ENCODE assay signal across 16 cellular contexts in genomic region chr13:99389520-99390304, GRCh38.
DNase-seq lines count a peak whose midpoint lies in the region; ATAC-seq and TF ChIP-seq lines count a peak whose summit lies in the region.
"Had no signal": no experiment of that assay in that cellular context is flagged by ENCODE, and none has a peak within 500 bp of the region (broad histone marks: within the 10 kb centered on the region; RNA-seq: fewer than 3 reads in every experiment).

No MANE protein-coding gene starts in this region.

- H3K27me3 ChIP-seq in CD4-positive, CD25-positive, alpha-beta regulatory T cell (ENCODE audit: control insufficient read depth, insufficient read depth, low read length): no peaks in the 10 kb centered on the region
- H3K27me3 ChIP-seq in foreskin keratinocyte: no peaks in the 10 kb centered on the region
- H3K27me3 ChIP-seq: dorsolateral prefrontal cortex, stomach, upper lobe of right lung had no signal

- H3K4me1 Mint-ChIP-seq in activated CD4-positive, alpha-beta T cell treated with anti-CD3 and anti-CD28 coated beads, Interleukin-2, amount 10 ng/mL, durations not matched to agents 24 days and 14 days: peaks cover 23% of the 10 kb centered on the region
- H3K4me1 Mint-ChIP-seq in activated CD4-positive, alpha-beta T cell treated with anti-CD3 and anti-CD28 coated beads, Interleukin-2, amount 10 ng/mL, durations not matched to agents 7 days and 5 days: peaks cover 38% of the 10 kb centered on the region
- H3K4me1 Mint-ChIP-seq in CD4-positive, CD25-positive, alpha-beta regulatory T cell: peaks cover 6 to 40% (median 14%) of the 10 kb centered on the region in 4 donors
- H3K4me1 Mint-ChIP-seq in activated naive CD8-positive, alpha-beta T cell (ENCODE audit: low read depth): peaks cover 44% of the 10 kb centered on the region
- no peaks in the 10 kb centered on the region for H3K4me1 Mint-ChIP-seq in neural crest cell

- no peaks in the 10 kb centered on the region for H3K9me3 Mint-ChIP-seq in activated CD4-positive, alpha-beta T cell treated with anti-CD3 and anti-CD28 coated beads, Interleukin-2, amount 10 ng/mL, durations not matched to agents 24 days and 14 days
- no peaks in the 10 kb centered on the region for H3K9me3 Mint-ChIP-seq in activated CD4-positive, alpha-beta T cell treated with anti-CD3 and anti-CD28 coated beads, Interleukin-2, amount 10 ng/mL, durations not matched to agents 7 days and 5 days
- no peaks in the 10 kb centered on the region for H3K9me3 Mint-ChIP-seq in CD4-positive, CD25-positive, alpha-beta regulatory T cell
- no peaks in the 10 kb centered on the region for H3K9me3 Mint-ChIP-seq in activated naive CD8-positive, alpha-beta T cell (ENCODE audit: low read depth)
- no peaks in the 10 kb centered on the region for H3K9me3 Mint-ChIP-seq in neural crest cell

- CTCF ChIA-PET in activated CD4-positive, alpha-beta T cell treated with anti-CD3 and anti-CD28 coated beads, Interleukin-2, amount 10 ng/mL, durations not matched to agents 7 days and 5 days (lab: Charles Lee): interaction anchor here (1.0 to 9.4 kb wide), 4 partner anchors 8 to 46 kb away, joined by 3 to 93 read pairs (median 9); no protein-coding TSS in a partner anchor

- peaks cover 18% of the 10 kb centered on the region for H3K36me3 ChIP-seq in CD4-positive, CD25-positive, alpha-beta regulatory T cell (ENCODE audit: control insufficient read depth, insufficient read depth, low read length)

- no peak for ATAC-seq in CD4-positive, CD25-positive, alpha-beta regulatory T cell (ENCODE audit: low read depth in 2 of 2)
- ATAC-seq in GM19395 (IDR thresholded peaks at IDR 0.05; ENCODE audit: unreplicated experiment) (no peak), foreskin keratinocyte (no peak)
- ATAC-seq: esophagus mucosa, psoas muscle, upper lobe of right lung had no signal

- H3K27me3 Mint-ChIP-seq in activated CD4-positive, alpha-beta T cell treated with anti-CD3 and anti-CD28 coated beads, Interleukin-2, amount 10 ng/mL, durations not matched to agents 24 days and 14 days: no peaks in the 10 kb centered on the region
- no peaks in the 10 kb centered on the region for H3K27me3 Mint-ChIP-seq in activated CD4-positive, alpha-beta T cell treated with anti-CD3 and anti-CD28 coated beads, Interleukin-2, amount 10 ng/mL, durations not matched to agents 7 days and 5 days
- no peaks in the 10 kb centered on the region for H3K27me3 Mint-ChIP-seq in CD4-positive, CD25-positive, alpha-beta regulatory T cell
- H3K27me3 Mint-ChIP-seq in activated naive CD8-positive, alpha-beta T cell: no peaks in the 10 kb centered on the region
- no peaks in the 10 kb centered on the region for H3K27me3 Mint-ChIP-seq in neural crest cell (ENCODE audit: low read depth)

- no peak overlapping the region for H3K4me3 Mint-ChIP-seq in activated CD4-positive, alpha-beta T cell treated with anti-CD3 and anti-CD28 coated beads, Interleukin-2, amount 10 ng/mL, durations not matched to agents 24 days and 14 days
- H3K4me3 Mint-ChIP-seq in activated CD4-positive, alpha-beta T cell treated with anti-CD3 and anti-CD28 coated beads, Interleukin-2, amount 10 ng/mL, durations not matched to agents 7 days and 5 days: no peak overlapping the region
- no peak overlapping the region for H3K4me3 Mint-ChIP-seq in CD4-positive, CD25-positive, alpha-beta regulatory T cell
- no peak overlapping the region for H3K4me3 Mint-ChIP-seq in activated naive CD8-positive, alpha-beta T cell
- peak overlapping the region; percentile 9 for H3K4me3 Mint-ChIP-seq in neural crest cell

- POLR2A ChIA-PET in activated CD4-positive, alpha-beta T cell treated with anti-CD3 and anti-CD28 coated beads, Interleukin-2, amount 10 ng/mL, durations not matched to agents 7 days and 5 days (lab: Charles Lee): no interaction called here

- peaks cover 27% of the 10 kb centered on the region for H3K36me3 Mint-ChIP-seq in activated CD4-positive, alpha-beta T cell treated with anti-CD3 and anti-CD28 coated beads, Interleukin-2, amount 10 ng/mL, durations not matched to agents 24 days and 14 days (ENCODE audit: low read depth)
- peaks cover 27% of the 10 kb centered on the region for H3K36me3 Mint-ChIP-seq in activated CD4-positive, alpha-beta T cell treated with anti-CD3 and anti-CD28 coated beads, Interleukin-2, amount 10 ng/mL, durations not matched to agents 7 days and 5 days (ENCODE audit: low read depth)
- H3K36me3 Mint-ChIP-seq in CD4-positive, CD25-positive, alpha-beta regulatory T cell: peaks cover 11% of the 10 kb centered on the region
- peaks cover 5% of the 10 kb centered on the region for H3K36me3 Mint-ChIP-seq in activated naive CD8-positive, alpha-beta T cell
- peaks cover 6% of the 10 kb centered on the region for H3K36me3 Mint-ChIP-seq in neural crest cell (ENCODE audit: low read depth)

- H3K9me3 ChIP-seq in CD4-positive, CD25-positive, alpha-beta regulatory T cell (ENCODE audit: control insufficient read depth in 2 of 2, low read length in 2 of 2): no peaks in the 10 kb centered on the region
- H3K9me3 ChIP-seq: psoas muscle, SK-N-SH, stomach, upper lobe of right lung had no signal

- peaks cover 18% of the 10 kb centered on the region for H3K4me1 ChIP-seq in CD4-positive, CD25-positive, alpha-beta regulatory T cell (ENCODE audit: control insufficient read depth, insufficient read depth, low read length, poor library complexity, severe bottlenecking)
- no peaks in the 10 kb centered on the region for H3K4me1 ChIP-seq in foreskin keratinocyte
- H3K4me1 ChIP-seq: psoas muscle, stomach, upper lobe of right lung had no signal

- intact Hi-C loops in activated CD4-positive, alpha-beta T cell treated with anti-CD3 and anti-CD28 coated beads, Interleukin-2, amount 10 ng/mL, durations not matched to agents 24 days and 14 days (cut with micrococcal nuclease): no loop called here

- H3K27ac Mint-ChIP-seq in activated CD4-positive, alpha-beta T cell treated with anti-CD3 and anti-CD28 coated beads, Interleukin-2, amount 10 ng/mL, durations not matched to agents 24 days and 14 days: peak overlapping the region; percentile 48
- no peak overlapping the region for H3K27ac Mint-ChIP-seq in activated CD4-positive, alpha-beta T cell treated with anti-CD3 and anti-CD28 coated beads, Interleukin-2, amount 10 ng/mL, durations not matched to agents 7 days and 5 days
- peak overlapping the region; percentile 32 to 56 (median 51) for H3K27ac Mint-ChIP-seq in CD4-positive, CD25-positive, alpha-beta regulatory T cell
- H3K27ac Mint-ChIP-seq in activated naive CD8-positive, alpha-beta T cell: peak overlapping the region; percentile 76
- H3K27ac Mint-ChIP-seq in neural crest cell (ENCODE audit: unreplicated experiment): no peak overlapping the region

- DNase-seq in activated CD4-positive, alpha-beta T cell treated with anti-CD3 and anti-CD28 coated beads, Interleukin-2, amount 10 ng/mL, durations not matched to agents 24 days and 14 days: no peak
- no peak for DNase-seq in activated CD4-positive, alpha-beta T cell treated with anti-CD3 and anti-CD28 coated beads, Interleukin-2, amount 10 ng/mL, durations not matched to agents 7 days and 5 days
- no peak for DNase-seq in CD4-positive, CD25-positive, alpha-beta regulatory T cell
- DNase-seq in neural crest cell (ENCODE audit: low read depth, low spot score) (no peak), foreskin keratinocyte (no peak), DMS53 treated with DMSO at 0.1 percent for 48 hours (lab: John Stamatoyannopoulos, UW; ENCODE audit: unreplicated experiment) (no peak)
- DNase-seq: dorsolateral prefrontal cortex, NCI-H1105 treated with DMSO at 0.1 percent for 48 hours, NCI-H774, psoas muscle, SK-N-SH, stomach, upper lobe of right lung had no signal

- no peak overlapping the region for H3K4me3 ChIP-seq in CD4-positive, CD25-positive, alpha-beta regulatory T cell (ENCODE audit: low read depth, low read length)
- H3K4me3 ChIP-seq: dorsolateral prefrontal cortex, psoas muscle, stomach, upper lobe of right lung had no signal

- TF ChIP-seq CTCF in neural crest cell (conservative IDR thresholded peaks at IDR 0.05) (no peak), foreskin keratinocyte (conservative IDR thresholded peaks at IDR 0.05) (no peak)

- H3K27ac ChIP-seq in CD4-positive, CD25-positive, alpha-beta regulatory T cell (ENCODE audit: insufficient read depth, low read length, poor library complexity, severe bottlenecking): no peak overlapping the region
- H3K27ac ChIP-seq in foreskin keratinocyte: no peak overlapping the region
- H3K27ac ChIP-seq: dorsolateral prefrontal cortex, psoas muscle, stomach, upper lobe of right lung had no signal

Comparison
In these comparisons a context has a peak if more than half of its experiments do, and no peak if none do; other contexts are left out.
1. H3K27ac Mint-ChIP-seq: peak in activated CD4-positive, alpha-beta T cell treated with anti-CD3 and anti-CD28 coated beads, Interleukin-2, amount 10 ng/mL, durations not matched to agents 24 days and 14 days (single experiment), CD4-positive, CD25-positive, alpha-beta regulatory T cell (3 of 3) and activated naive CD8-positive, alpha-beta T cell (single experiment); none in activated CD4-positive, alpha-beta T cell treated with anti-CD3 and anti-CD28 coated beads, Interleukin-2, amount 10 ng/mL, durations not matched to agents 7 days and 5 days (single experiment) and neural crest cell (single experiment).